11 cellular contexts compared by ENCODE assay signal in the genomic region with DNA sequence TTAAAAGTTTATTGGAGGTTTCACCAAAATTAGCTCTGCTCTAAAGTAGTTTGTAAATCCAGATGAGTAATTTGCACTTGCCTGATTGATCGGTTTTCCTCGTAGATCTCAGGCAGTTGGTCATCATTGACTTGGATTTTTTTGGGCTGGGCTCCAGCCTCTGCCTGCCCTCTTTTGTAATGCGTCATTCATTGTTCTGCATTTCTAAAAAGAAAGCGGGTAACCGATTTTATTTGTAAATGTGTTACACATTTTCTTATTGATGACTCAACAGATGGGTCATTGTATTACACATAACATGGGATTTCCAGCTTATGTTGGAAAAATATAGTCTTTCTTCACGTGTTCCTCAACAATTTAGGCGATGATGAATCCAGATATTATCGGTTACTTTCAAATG. TPM values are rescaled to one million over a fixed set of nuclear protein-coding genes. Genes with fewer than 3 reads are reported as not detected.
DNase-seq lines count a peak whose midpoint lies in the region; TF ChIP-seq lines count a peak whose summit lies in the region.
"Had no signal": no experiment of that assay in that cellular context is flagged by ENCODE, and none has a peak within 500 bp of the region (broad histone marks: within the 10 kb centered on the region; RNA-seq: fewer than 3 reads in every experiment).

No MANE protein-coding gene starts in this region.

- TF ChIP-seq CTCF in right atrium auricular region (IDR thresholded peaks at IDR 0.05) (no peak), vagina (IDR thresholded peaks at IDR 0.05) (no peak)

- intact Hi-C loops in cardiac septum (cut with DNase I) = no loop called here
- intact Hi-C loops in vagina (cut with DNase I) = no loop called here

- TF ChIP-seq POLR2A in vagina (IDR thresholded peaks at IDR 0.05) = no peak

- H3K36me3 ChIP-seq in right atrium auricular region = peaks cover 54% of the 10 kb centered on the region
- peaks cover 0 to 61% of the 10 kb centered on the region in 2 donors for H3K36me3 ChIP-seq in vagina

- no peak for DNase-seq in right atrium auricular region (ENCODE audit: low spot score)
- no peak for DNase-seq in cardiac septum (ENCODE audit: low spot score)
- DNase-seq in astrocyte of the hippocampus (ENCODE audit: low read depth, low spot score) = peak; percentile 79
- DNase-seq in kidney tubule cell (ENCODE audit: low spot score) = peak; percentile 80
- DNase-seq in vagina (ENCODE audit: extremely low spot score in 2 of 2) = no peak
- DNase-seq in NCI-H1092 treated with DMSO at 0.1 percent for 48 hours (lab: John Stamatoyannopoulos, UW) = no peak
- no peak for DNase-seq in cerebellum (ENCODE audit: low spot score)
- no peak for DNase-seq in SHP77 treated with DMSO at 0.1 percent for 48 hours (lab: John Stamatoyannopoulos, UW)
- DNase-seq: CD4-positive, CD25-positive, alpha-beta regulatory T cell; midbrain; NCI-H226 had no signal

- no peak overlapping the region for H3K4me3 ChIP-seq in right atrium auricular region
- peak overlapping the region in 1 of 2 donors; percentile 2 for H3K4me3 ChIP-seq in vagina

- H3K27ac ChIP-seq in right atrium auricular region = peak overlapping the region; percentile 98 to 99
- peak overlapping the region; percentile 96 for H3K27ac ChIP-seq in vagina

- H3K9me3 ChIP-seq in right atrium auricular region (no peaks in the 10 kb centered on the region), vagina (no peaks in the 10 kb centered on the region)

- H3K4me1 ChIP-seq in right atrium auricular region = peaks cover 0 to 43% of the 10 kb centered on the region in 2 donors
- peaks cover 39% of the 10 kb centered on the region for H3K4me1 ChIP-seq in vagina

- no peaks in the 10 kb centered on the region for H3K27me3 ChIP-seq in right atrium auricular region
- H3K27me3 ChIP-seq in vagina = no peaks in the 10 kb centered on the region

RNA-seq across cellular contexts. Expression of gene ETS2, which starts 5.5 kb away (rescaled TPM):
- total RNA-seq in right atrium auricular region = 10 to 100 TPM; 31.4 to 37.2 TPM
- 36.4 TPM for total RNA-seq in cardiac septum
- total RNA-seq in vagina = 134 TPM
- total RNA-seq in cerebellum = 15.7 TPM

Comparison
In these comparisons a context has a peak if more than half of its experiments do, and no peak if none do; other contexts are left out.
1. DNase-seq: peak in astrocyte of the hippocampus (single experiment) and kidney tubule cell (single experiment); none in right atrium auricular region (single experiment), cardiac septum (single experiment), vagina (0 of 2), NCI-H1092 treated with DMSO at 0.1 percent for 48 hours (single experiment), cerebellum (single experiment) and SHP77 treated with DMSO at 0.1 percent for 48 hours (single experiment).